Comparison of ENCODE assay signal across 13 cellular contexts in genomic region chr19:39319098-39319891, GRCh38. TPM values are rescaled to one million over a fixed set of nuclear protein-coding genes. Genes with fewer than 3 reads are reported as not detected.
DNase-seq lines count a peak whose midpoint lies in the region; ATAC-seq, FAIRE-seq and TF ChIP-seq lines count a peak whose summit lies in the region.
"Had no signal": no experiment of that assay in that cellular context is flagged by ENCODE, and none has a peak within 500 bp of the region (broad histone marks: within the 10 kb centered on the region; RNA-seq: fewer than 3 reads in every experiment).

No MANE protein-coding gene starts in this region.

- intact Hi-C loops in HepG2 (cut with micrococcal nuclease; ENCODE audit: unreplicated experiment) (loop anchor here (5.0 kb wide), 1 partner anchor 357 kb away; no protein-coding TSS in a partner anchor), right lobe of liver (cut with DNase I) (loop anchor here in 1 of 2 donors (10.0 kb wide), 1 partner anchor 114 kb away; the partner anchor contains the start of gene SYCN)

- H3K36me3 ChIP-seq in HepG2 (replicated peaks in 1 of 2; ENCODE audit: control insufficient read depth in 1 of 2, insufficient read depth in 2 of 2, low read length in 2 of 2) (no peaks in the 10 kb centered on the region), right lobe of liver (no peaks in the 10 kb centered on the region), WERI-Rb-1 (peaks cover 51% of the 10 kb centered on the region), iPS-18a (ENCODE audit: control insufficient read depth, low read depth, low read length) (no peaks in the 10 kb centered on the region)
- H3K36me3 ChIP-seq: lower lobe of right lung had no signal

- no peak for DNase-seq in HepG2 (ENCODE audit: low spot score)
- no peak for DNase-seq in right lobe of liver
- DNase-seq in WERI-Rb-1 = no peak
- no peak for DNase-seq in NCI-H1092 (lab: John Stamatoyannopoulos, UW)
- DNase-seq: activated naive CD4-positive, alpha-beta T cell; esophagus squamous epithelium; lower lobe of right lung had no signal

- H3K27ac ChIP-seq in HepG2 (ENCODE audit: extremely low read length, insufficient read depth, low read length) = no peak overlapping the region
- H3K27ac ChIP-seq in right lobe of liver = no peak overlapping the region
- H3K27ac ChIP-seq in WERI-Rb-1 = peak overlapping the region; percentile 94
- H3K27ac ChIP-seq in iPS-18a (ENCODE audit: low read length) = no peak overlapping the region
- H3K27ac ChIP-seq: esophagus squamous epithelium, lower lobe of right lung had no signal

- BruUV-seq in HepG2 (replicated peaks; lab: Mats Ljungman, UMichigan) = no TSS peak

- FAIRE-seq in HepG2 (lab: Jason Lieb, UNC) = no peak
- FAIRE-seq: GM18507 had no signal

- H2AFZ ChIP-seq in HepG2 (ENCODE audit: low read length) = no peak overlapping the region

- peaks cover 14% of the 10 kb centered on the region for H3K4me1 ChIP-seq in HepG2 (ENCODE audit: insufficient read depth, low read length)
- no peaks in the 10 kb centered on the region for H3K4me1 ChIP-seq in right lobe of liver
- H3K4me1 ChIP-seq in iPS-18a (ENCODE audit: control insufficient read depth, low read depth, low read length) = peaks cover 3% of the 10 kb centered on the region
- H3K4me1 ChIP-seq: lower lobe of right lung had no signal

- no peaks in the 10 kb centered on the region for H3K9me3 ChIP-seq in HepG2 (ENCODE audit: low read length)
- H3K9me3 ChIP-seq in right lobe of liver = no peaks in the 10 kb centered on the region
- H3K9me3 ChIP-seq in WERI-Rb-1 (ENCODE audit: severe bottlenecking) = no peaks in the 10 kb centered on the region
- H3K9me3 ChIP-seq in iPS-18a (ENCODE audit: control insufficient read depth, low read depth, low read length) = no peaks in the 10 kb centered on the region
- H3K9me3 ChIP-seq: esophagus squamous epithelium, lower lobe of right lung had no signal

- in situ Hi-C loops in HepG2 (cut with HindIII; ENCODE audit: extremely low pct_ligation_motif_present, low pct_unique_long_range_greater_than_20kb) = no loop called here

- TF ChIP-seq CTCF in HepG2 (CRISPR knock-in tag; IDR thresholded peaks at IDR 0.05) = no peak
- TF ChIP-seq CTCF in right lobe of liver (IDR thresholded peaks at IDR 0.05) = no peak
- no peak for TF ChIP-seq CTCF in WERI-Rb-1 (IDR thresholded peaks at IDR 0.05; ENCODE audit: low read depth, low read length)

- no peak for TF ChIP-seq RAD21 in HepG2 (CRISPR knock-in tag; IDR thresholded peaks at IDR 0.05)

- 90% methylated on average over 3 of the region's 5 CpGs for WGBS in HepG2 (ENCODE audit: low lambda C conversion rate)
- WGBS in right lobe of liver (ENCODE audit: insufficient coverage, low coverage, low lambda C conversion rate, missing lambda C conversion rate) = 87% methylated on average over 4 of the region's 5 CpGs

- CTCF ChIA-PET in HepG2 (lab: Yijun Ruan, JAX; ENCODE audit: low intra/inter-chr PET ratio, low total read pairs) = no interaction called here

- no peak for TF ChIP-seq EP300 in HepG2 (IDR thresholded peaks at IDR 0.05; ENCODE audit: low read depth in 2 of 2, low read length in 2 of 2)
- no peak for TF ChIP-seq EP300 in HepG2 (CRISPR knock-in tag; IDR thresholded peaks at IDR 0.05; ENCODE audit: borderline replicate concordance)

- ATAC-seq in HepG2 (no peak), right lobe of liver (no peak), HG02884 (IDR thresholded peaks at IDR 0.05; ENCODE audit: unreplicated experiment) (no peak), HG03139 (IDR thresholded peaks at IDR 0.05; ENCODE audit: unreplicated experiment) (no peak), HG02870 (IDR thresholded peaks at IDR 0.05; ENCODE audit: unreplicated experiment) (no peak)

- no peaks in the 10 kb centered on the region for H4K20me1 ChIP-seq in HepG2 (ENCODE audit: insufficient read depth, low read length)

- H3K27me3 ChIP-seq in HepG2 (ENCODE audit: control insufficient read depth in 1 of 2, insufficient read depth in 2 of 2, low read length in 2 of 2) = peaks cover 0 to 22% of the 10 kb centered on the region in 2 experiments; a peak in 2 of 5 replicates
- no peaks in the 10 kb centered on the region for H3K27me3 ChIP-seq in right lobe of liver
- H3K27me3 ChIP-seq in WERI-Rb-1 (ENCODE audit: insufficient read depth, low read depth, severe bottlenecking) = no peaks in the 10 kb centered on the region
- peaks cover 16% of the 10 kb centered on the region for H3K27me3 ChIP-seq in iPS-18a (ENCODE audit: control insufficient read depth, insufficient read depth, low read length)

- H3K9ac ChIP-seq in HepG2 (ENCODE audit: insufficient read depth, low read depth, low read length) = no peak overlapping the region
- H3K9ac ChIP-seq in iPS-18a (ENCODE audit: low read length) = no peak overlapping the region

- H3K79me2 ChIP-seq in HepG2 (ENCODE audit: insufficient read depth, low read length) = no peaks in the 10 kb centered on the region

- H3K4me3 ChIP-seq in HepG2 (replicated peaks in 1 of 3; ENCODE audit: insufficient read depth in 1 of 3, low read depth in 2 of 3, low read length in 3 of 3) (peak overlapping the region in 1 of 3 experiments; percentile 84; a peak in 2 of 6 replicates), right lobe of liver (no peak overlapping the region), WERI-Rb-1 (ENCODE audit: low read depth, low read length) (peak overlapping the region; percentile 87), iPS-18a (ENCODE audit: low read length) (peak overlapping the region; percentile 75)

- TF ChIP-seq POLR2A in HepG2 (IDR thresholded peaks at IDR 0.05; ENCODE audit: insufficient read depth in 1 of 2, low read depth in 2 of 2, low read length in 2 of 2) (no peak), right lobe of liver (IDR thresholded peaks at IDR 0.05) (no peak)

- POLR2A ChIA-PET in HepG2 (lab: Yijun Ruan, JAX) = no interaction called here

- H3K4me2 ChIP-seq in HepG2 (ENCODE audit: low read depth, low read length) = peak overlapping the region; percentile 98

RNA-seq across cellular contexts. Expression of gene LRFN1, which starts 1.4 kb away (rescaled TPM):
- total RNA-seq in HepG2 (2016; rRNA removed; fragmentation: Illumina TruSeq; extraction: Trizol) (0.04 TPM in 1 of 2 replicates, not detected in the other), right lobe of liver (under 1 TPM; 0.32 to 0.97 (median 0.61) TPM)
- total RNA-seq in HepG2 (2016; cell fraction: cytosol; rRNA removed; fragmentation: Illumina TruSeq; extraction: Trizol; ENCODE audit: low read depth) = 0.09 TPM in 1 of 2 replicates, not detected in the other
- total RNA-seq in HepG2 (2016; cell fraction: insoluble cytoplasmic fraction; rRNA removed; fragmentation: Illumina TruSeq; extraction: Trizol) = 0.06 TPM in 1 of 2 replicates, not detected in the other
- total RNA-seq in HepG2 (2016; cell fraction: membrane; rRNA removed; fragmentation: Illumina TruSeq; extraction: Trizol) = 0.06 TPM in 1 of 2 replicates, not detected in the other
- total RNA-seq in HepG2 (2016; cell fraction: nucleus; rRNA removed; fragmentation: Illumina TruSeq; extraction: Trizol) = 0.19 TPM in 1 of 2 replicates, not detected in the other
- polyA plus RNA-seq in HepG2 (2011; rRNA removed) = 0.07 TPM in 1 of 2 replicates, not detected in the other
- polyA plus RNA-seq in HepG2 (2011; cell fraction: cytosol; rRNA removed) = 0.04 and 0.05 TPM in 2 replicates
- 0.16 and 0.17 TPM in 2 replicates for polyA plus RNA-seq in HepG2 (2011; cell fraction: nucleus; rRNA removed)
- 0.36 and 0.39 TPM in 2 replicates for polyA plus RNA-seq in HepG2 (2012)
- 0.06 TPM in 1 of 2 replicates, not detected in the other for polyA plus RNA-seq in HepG2 (2016; cell fraction: cytosol; fragmentation: Illumina TruSeq; extraction: Trizol; ENCODE audit: low read depth)
- polyA plus RNA-seq in HepG2 (2016; cell fraction: insoluble cytoplasmic fraction; fragmentation: Illumina TruSeq; extraction: Trizol; ENCODE audit: low read depth) = 0.13 and 0.19 TPM in 2 replicates
- 0.09 and 0.15 TPM in 2 replicates for polyA plus RNA-seq in HepG2 (2016; cell fraction: membrane; fragmentation: Illumina TruSeq; extraction: Trizol; ENCODE audit: low read depth)
- 0.15 and 0.52 TPM in 2 replicates for polyA plus RNA-seq in HepG2 (2016; cell fraction: nucleus; fragmentation: Illumina TruSeq; extraction: Trizol; ENCODE audit: insufficient read depth, low read depth)
- polyA minus RNA-seq in HepG2 (2011; rRNA and poly(A)+ RNA removed; ENCODE audit: low replicate concordance) = 0.10 TPM in 1 of 2 replicates, not detected in the other
- polyA minus RNA-seq in HepG2 (2011; cell fraction: cytosol; rRNA and poly(A)+ RNA removed) = not detected in 2 replicates
- 0.25 TPM in 1 of 2 replicates, not detected in the other for polyA minus RNA-seq in HepG2 (2011; cell fraction: nucleus; rRNA and poly(A)+ RNA removed)

RNA-seq across cellular contexts. Expression of gene GMFG, which starts 16.5 kb away (rescaled TPM):
- 1.1 TPM in 1 of 2 replicates, not detected in the other for total RNA-seq in HepG2 (2016; rRNA removed; fragmentation: Illumina TruSeq; extraction: Trizol)
- 0.88 TPM in 1 of 2 replicates, not detected in the other for total RNA-seq in HepG2 (2016; cell fraction: cytosol; rRNA removed; fragmentation: Illumina TruSeq; extraction: Trizol; ENCODE audit: low read depth)
- 0.35 and 1.1 TPM in 2 replicates for total RNA-seq in HepG2 (2016; cell fraction: insoluble cytoplasmic fraction; rRNA removed; fragmentation: Illumina TruSeq; extraction: Trizol)
- 0.46 TPM in 1 of 2 replicates, not detected in the other for total RNA-seq in HepG2 (2016; cell fraction: membrane; rRNA removed; fragmentation: Illumina TruSeq; extraction: Trizol)
- not detected in 2 replicates for total RNA-seq in HepG2 (2016; cell fraction: nucleus; rRNA removed; fragmentation: Illumina TruSeq; extraction: Trizol)
- polyA plus RNA-seq in HepG2 (2011; rRNA removed) = 7.5 and 7.9 TPM in 2 replicates
- polyA plus RNA-seq in HepG2 (2011; cell fraction: cytosol; rRNA removed) = 5.3 and 8.4 TPM in 2 replicates
- 2.2 and 3.1 TPM in 2 replicates for polyA plus RNA-seq in HepG2 (2011; cell fraction: nucleus; rRNA removed)
- 10.9 and 18.0 TPM in 2 replicates for polyA plus RNA-seq in HepG2 (2012)
- 0.45 TPM in 1 of 2 replicates, not detected in the other for polyA plus RNA-seq in HepG2 (2016; cell fraction: cytosol; fragmentation: Illumina TruSeq; extraction: Trizol; ENCODE audit: low read depth)
- polyA plus RNA-seq in HepG2 (2016; cell fraction: insoluble cytoplasmic fraction; fragmentation: Illumina TruSeq; extraction: Trizol; ENCODE audit: low read depth) = 1.1 TPM in 1 of 2 replicates, not detected in the other
- polyA plus RNA-seq in HepG2 (2016; cell fraction: membrane; fragmentation: Illumina TruSeq; extraction: Trizol; ENCODE audit: low read depth) = 0.42 TPM in 1 of 2 replicates, not detected in the other
- not detected in 2 replicates for polyA plus RNA-seq in HepG2 (2016; cell fraction: nucleus; fragmentation: Illumina TruSeq; extraction: Trizol; ENCODE audit: insufficient read depth, low read depth)
- polyA minus RNA-seq in HepG2 (2011; rRNA and poly(A)+ RNA removed; ENCODE audit: low replicate concordance) = 1.5 TPM in 1 of 2 replicates, not detected in the other
- polyA minus RNA-seq in HepG2 (2011; cell fraction: cytosol; rRNA and poly(A)+ RNA removed) = not detected in 2 replicates
- not detected in 2 replicates for polyA minus RNA-seq in HepG2 (2011; cell fraction: nucleus; rRNA and poly(A)+ RNA removed)
- 10 to 100 TPM in 3 of 6 experiments, 1 to 10 TPM in 3; 2.8 to 23.8 (median 12.7) TPM for total RNA-seq in right lobe of liver

RNA-seq across cellular contexts. Expression of gene SAMD4B, which starts 22.9 kb away (rescaled TPM):
- total RNA-seq in HepG2 (2016; rRNA removed; fragmentation: Illumina TruSeq; extraction: Trizol) (26.0 and 29.1 TPM in 2 replicates), right lobe of liver (10 to 100 TPM; 23.0 to 45.6 (median 31.6) TPM)
- 7.2 and 7.4 TPM in 2 replicates for total RNA-seq in HepG2 (2016; cell fraction: cytosol; rRNA removed; fragmentation: Illumina TruSeq; extraction: Trizol; ENCODE audit: low read depth)
- total RNA-seq in HepG2 (2016; cell fraction: insoluble cytoplasmic fraction; rRNA removed; fragmentation: Illumina TruSeq; extraction: Trizol) = 25.8 and 26.5 TPM in 2 replicates
- 26.3 and 30.4 TPM in 2 replicates for total RNA-seq in HepG2 (2016; cell fraction: membrane; rRNA removed; fragmentation: Illumina TruSeq; extraction: Trizol)
- 21.5 and 28.0 TPM in 2 replicates for total RNA-seq in HepG2 (2016; cell fraction: nucleus; rRNA removed; fragmentation: Illumina TruSeq; extraction: Trizol)
- polyA plus RNA-seq in HepG2 (2011; rRNA removed) = 31.8 and 37.7 TPM in 2 replicates
- 15.3 and 21.3 TPM in 2 replicates for polyA plus RNA-seq in HepG2 (2011; cell fraction: cytosol; rRNA removed)
- 70.1 and 82.6 TPM in 2 replicates for polyA plus RNA-seq in HepG2 (2011; cell fraction: nucleus; rRNA removed)
- 35.6 and 45.7 TPM in 2 replicates for polyA plus RNA-seq in HepG2 (2012)
- 7.6 and 8.0 TPM in 2 replicates for polyA plus RNA-seq in HepG2 (2016; cell fraction: cytosol; fragmentation: Illumina TruSeq; extraction: Trizol; ENCODE audit: low read depth)
- polyA plus RNA-seq in HepG2 (2016; cell fraction: insoluble cytoplasmic fraction; fragmentation: Illumina TruSeq; extraction: Trizol; ENCODE audit: low read depth) = 33.5 and 49.3 TPM in 2 replicates
- polyA plus RNA-seq in HepG2 (2016; cell fraction: membrane; fragmentation: Illumina TruSeq; extraction: Trizol; ENCODE audit: low read depth) = 31.4 and 33.2 TPM in 2 replicates
- polyA plus RNA-seq in HepG2 (2016; cell fraction: nucleus; fragmentation: Illumina TruSeq; extraction: Trizol; ENCODE audit: insufficient read depth, low read depth) = 81.0 and 81.2 TPM in 2 replicates
- polyA minus RNA-seq in HepG2 (2011; rRNA and poly(A)+ RNA removed; ENCODE audit: low replicate concordance) = 63.3 and 83.3 TPM in 2 replicates
- 21.3 and 24.8 TPM in 2 replicates for polyA minus RNA-seq in HepG2 (2011; cell fraction: cytosol; rRNA and poly(A)+ RNA removed)
- 25.0 and 25.6 TPM in 2 replicates for polyA minus RNA-seq in HepG2 (2011; cell fraction: nucleus; rRNA and poly(A)+ RNA removed)

RNA-seq across cellular contexts. Expression of gene IFNL1, which starts 23.1 kb away (rescaled TPM):
- total RNA-seq in HepG2 (2016; rRNA removed; fragmentation: Illumina TruSeq; extraction: Trizol) (not detected in 2 replicates), right lobe of liver (not detected)
- not detected in 2 replicates for total RNA-seq in HepG2 (2016; cell fraction: cytosol; rRNA removed; fragmentation: Illumina TruSeq; extraction: Trizol; ENCODE audit: low read depth)
- total RNA-seq in HepG2 (2016; cell fraction: insoluble cytoplasmic fraction; rRNA removed; fragmentation: Illumina TruSeq; extraction: Trizol) = not detected in 2 replicates
- total RNA-seq in HepG2 (2016; cell fraction: membrane; rRNA removed; fragmentation: Illumina TruSeq; extraction: Trizol) = not detected in 2 replicates
- not detected in 2 replicates for total RNA-seq in HepG2 (2016; cell fraction: nucleus; rRNA removed; fragmentation: Illumina TruSeq; extraction: Trizol)
- polyA plus RNA-seq in HepG2 (2011; rRNA removed) = not detected in 2 replicates
- not detected in 2 replicates for polyA plus RNA-seq in HepG2 (2011; cell fraction: cytosol; rRNA removed)
- polyA plus RNA-seq in HepG2 (2011; cell fraction: nucleus; rRNA removed) = not detected in 2 replicates
- not detected in 2 replicates for polyA plus RNA-seq in HepG2 (2012)
- not detected in 2 replicates for polyA plus RNA-seq in HepG2 (2016; cell fraction: cytosol; fragmentation: Illumina TruSeq; extraction: Trizol; ENCODE audit: low read depth)
- polyA plus RNA-seq in HepG2 (2016; cell fraction: insoluble cytoplasmic fraction; fragmentation: Illumina TruSeq; extraction: Trizol; ENCODE audit: low read depth) = not detected in 2 replicates
- not detected in 2 replicates for polyA plus RNA-seq in HepG2 (2016; cell fraction: membrane; fragmentation: Illumina TruSeq; extraction: Trizol; ENCODE audit: low read depth)
- polyA plus RNA-seq in HepG2 (2016; cell fraction: nucleus; fragmentation: Illumina TruSeq; extraction: Trizol; ENCODE audit: insufficient read depth, low read depth) = not detected in 2 replicates
- polyA minus RNA-seq in HepG2 (2011; rRNA and poly(A)+ RNA removed; ENCODE audit: low replicate concordance) = not detected in 2 replicates
- polyA minus RNA-seq in HepG2 (2011; cell fraction: cytosol; rRNA and poly(A)+ RNA removed) = not detected in 2 replicates
- not detected in 2 replicates for polyA minus RNA-seq in HepG2 (2011; cell fraction: nucleus; rRNA and poly(A)+ RNA removed)
- total RNA-seq: esophagus squamous epithelium; lower lobe of right lung; T-helper 1 cell treated with Interleukin-12 subunit alpha and Interleukin-12 subunit beta and Interleukin-4 antibody, amounts not matched to agents 30 ng/mL and 1 ng/mL, for 36 hours had no signal

RNA-seq across cellular contexts. Expression of gene IFNL2, which starts 51.1 kb away (rescaled TPM):
- total RNA-seq in HepG2 (2016; rRNA removed; fragmentation: Illumina TruSeq; extraction: Trizol) (not detected in 2 replicates), right lobe of liver (not detected)
- not detected in 2 replicates for total RNA-seq in HepG2 (2016; cell fraction: cytosol; rRNA removed; fragmentation: Illumina TruSeq; extraction: Trizol; ENCODE audit: low read depth)
- total RNA-seq in HepG2 (2016; cell fraction: insoluble cytoplasmic fraction; rRNA removed; fragmentation: Illumina TruSeq; extraction: Trizol) = not detected in 2 replicates
- total RNA-seq in HepG2 (2016; cell fraction: membrane; rRNA removed; fragmentation: Illumina TruSeq; extraction: Trizol) = not detected in 2 replicates
- not detected in 2 replicates for total RNA-seq in HepG2 (2016; cell fraction: nucleus; rRNA removed; fragmentation: Illumina TruSeq; extraction: Trizol)
- not detected in 2 replicates for polyA plus RNA-seq in HepG2 (2011; rRNA removed)
- not detected in 2 replicates for polyA plus RNA-seq in HepG2 (2011; cell fraction: cytosol; rRNA removed)
- not detected in 2 replicates for polyA plus RNA-seq in HepG2 (2011; cell fraction: nucleus; rRNA removed)
- not detected in 2 replicates for polyA plus RNA-seq in HepG2 (2012)
- not detected in 2 replicates for polyA plus RNA-seq in HepG2 (2016; cell fraction: cytosol; fragmentation: Illumina TruSeq; extraction: Trizol; ENCODE audit: low read depth)
- not detected in 2 replicates for polyA plus RNA-seq in HepG2 (2016; cell fraction: insoluble cytoplasmic fraction; fragmentation: Illumina TruSeq; extraction: Trizol; ENCODE audit: low read depth)
- not detected in 2 replicates for polyA plus RNA-seq in HepG2 (2016; cell fraction: membrane; fragmentation: Illumina TruSeq; extraction: Trizol; ENCODE audit: low read depth)
- not detected in 2 replicates for polyA plus RNA-seq in HepG2 (2016; cell fraction: nucleus; fragmentation: Illumina TruSeq; extraction: Trizol; ENCODE audit: insufficient read depth, low read depth)
- polyA minus RNA-seq in HepG2 (2011; rRNA and poly(A)+ RNA removed; ENCODE audit: low replicate concordance) = not detected in 2 replicates
- not detected in 2 replicates for polyA minus RNA-seq in HepG2 (2011; cell fraction: cytosol; rRNA and poly(A)+ RNA removed)
- polyA minus RNA-seq in HepG2 (2011; cell fraction: nucleus; rRNA and poly(A)+ RNA removed) = not detected in 2 replicates
- total RNA-seq: esophagus squamous epithelium; lower lobe of right lung; T-helper 1 cell treated with Interleukin-12 subunit alpha and Interleukin-12 subunit beta and Interleukin-4 antibody, amounts not matched to agents 30 ng/mL and 1 ng/mL, for 36 hours had no signal

Comparison
In these comparisons a context has a peak if more than half of its experiments do, and no peak if none do; other contexts are left out.
1. H3K4me3 ChIP-seq: peak in WERI-Rb-1 (single experiment) and iPS-18a (single experiment); none in right lobe of liver (0 of 3).